Comparison of ENCODE assay signal across 1 cellular context in the genomic region with DNA sequence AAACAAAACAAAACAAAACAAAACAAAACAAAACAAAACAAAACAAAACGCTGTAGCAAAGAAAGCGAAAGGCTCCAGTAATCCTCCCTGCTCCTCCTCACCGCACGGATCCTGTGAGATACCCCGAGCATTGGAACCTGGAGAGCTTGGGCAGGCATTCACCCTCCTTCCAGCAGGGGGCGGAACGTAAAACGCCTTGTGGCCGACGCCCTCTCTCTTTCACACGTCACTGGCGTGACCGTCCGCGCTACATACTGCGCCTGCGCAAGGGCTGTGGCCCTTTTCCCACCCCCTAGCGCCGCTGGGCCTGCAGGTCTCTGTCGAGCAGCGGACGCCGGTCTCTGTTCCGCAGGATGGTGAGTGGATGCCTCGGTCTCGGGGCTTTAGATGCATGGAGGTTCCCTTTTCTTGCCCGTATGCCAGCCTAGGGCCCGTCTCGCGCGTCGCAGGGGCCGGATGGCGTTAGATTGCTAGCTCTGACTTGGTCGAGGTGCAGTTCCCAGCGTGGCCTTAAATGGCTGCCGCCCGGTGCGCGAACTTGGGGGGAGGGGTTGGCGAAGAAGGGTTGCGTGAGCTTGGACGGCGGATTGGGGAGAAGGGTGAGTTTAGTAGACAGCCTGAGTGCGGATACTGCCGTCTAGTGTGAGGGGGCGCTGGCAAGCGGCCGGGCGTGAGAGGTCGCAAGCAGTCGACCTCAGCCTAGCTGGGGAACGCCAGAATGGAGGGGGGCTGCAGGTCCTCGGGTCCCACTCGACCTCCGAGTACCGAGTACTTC.
TF ChIP-seq lines count a peak whose summit lies in the region.

A gene (plus strand): TSS at position 279 of the 775 bp plus-strand sequence. CDS start 75 bp downstream, at position 354.

TF ChIP-seq in WTC11, 78 proteins besides CTCF, POLR2A, EP300 and RAD21 (continued from another document and continues in another):
- TF ChIP-seq, protein P1, sequence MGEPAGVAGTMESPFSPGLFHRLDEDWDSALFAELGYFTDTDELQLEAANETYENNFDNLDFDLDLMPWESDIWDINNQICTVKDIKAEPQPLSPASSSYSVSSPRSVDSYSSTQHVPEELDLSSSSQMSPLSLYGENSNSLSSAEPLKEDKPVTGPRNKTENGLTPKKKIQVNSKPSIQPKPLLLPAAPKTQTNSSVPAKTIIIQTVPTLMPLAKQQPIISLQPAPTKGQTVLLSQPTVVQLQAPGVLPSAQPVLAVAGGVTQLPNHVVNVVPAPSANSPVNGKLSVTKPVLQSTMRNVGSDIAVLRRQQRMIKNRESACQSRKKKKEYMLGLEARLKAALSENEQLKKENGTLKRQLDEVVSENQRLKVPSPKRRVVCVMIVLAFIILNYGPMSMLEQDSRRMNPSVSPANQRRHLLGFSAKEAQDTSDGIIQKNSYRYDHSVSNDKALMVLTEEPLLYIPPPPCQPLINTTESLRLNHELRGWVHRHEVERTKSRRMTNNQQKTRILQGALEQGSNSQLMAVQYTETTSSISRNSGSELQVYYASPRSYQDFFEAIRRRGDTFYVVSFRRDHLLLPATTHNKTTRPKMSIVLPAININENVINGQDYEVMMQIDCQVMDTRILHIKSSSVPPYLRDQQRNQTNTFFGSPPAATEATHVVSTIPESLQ (CRISPR knock-in tag; IDR thresholded peaks at IDR 0.05) = no peak
- TF ChIP-seq, protein P2, sequence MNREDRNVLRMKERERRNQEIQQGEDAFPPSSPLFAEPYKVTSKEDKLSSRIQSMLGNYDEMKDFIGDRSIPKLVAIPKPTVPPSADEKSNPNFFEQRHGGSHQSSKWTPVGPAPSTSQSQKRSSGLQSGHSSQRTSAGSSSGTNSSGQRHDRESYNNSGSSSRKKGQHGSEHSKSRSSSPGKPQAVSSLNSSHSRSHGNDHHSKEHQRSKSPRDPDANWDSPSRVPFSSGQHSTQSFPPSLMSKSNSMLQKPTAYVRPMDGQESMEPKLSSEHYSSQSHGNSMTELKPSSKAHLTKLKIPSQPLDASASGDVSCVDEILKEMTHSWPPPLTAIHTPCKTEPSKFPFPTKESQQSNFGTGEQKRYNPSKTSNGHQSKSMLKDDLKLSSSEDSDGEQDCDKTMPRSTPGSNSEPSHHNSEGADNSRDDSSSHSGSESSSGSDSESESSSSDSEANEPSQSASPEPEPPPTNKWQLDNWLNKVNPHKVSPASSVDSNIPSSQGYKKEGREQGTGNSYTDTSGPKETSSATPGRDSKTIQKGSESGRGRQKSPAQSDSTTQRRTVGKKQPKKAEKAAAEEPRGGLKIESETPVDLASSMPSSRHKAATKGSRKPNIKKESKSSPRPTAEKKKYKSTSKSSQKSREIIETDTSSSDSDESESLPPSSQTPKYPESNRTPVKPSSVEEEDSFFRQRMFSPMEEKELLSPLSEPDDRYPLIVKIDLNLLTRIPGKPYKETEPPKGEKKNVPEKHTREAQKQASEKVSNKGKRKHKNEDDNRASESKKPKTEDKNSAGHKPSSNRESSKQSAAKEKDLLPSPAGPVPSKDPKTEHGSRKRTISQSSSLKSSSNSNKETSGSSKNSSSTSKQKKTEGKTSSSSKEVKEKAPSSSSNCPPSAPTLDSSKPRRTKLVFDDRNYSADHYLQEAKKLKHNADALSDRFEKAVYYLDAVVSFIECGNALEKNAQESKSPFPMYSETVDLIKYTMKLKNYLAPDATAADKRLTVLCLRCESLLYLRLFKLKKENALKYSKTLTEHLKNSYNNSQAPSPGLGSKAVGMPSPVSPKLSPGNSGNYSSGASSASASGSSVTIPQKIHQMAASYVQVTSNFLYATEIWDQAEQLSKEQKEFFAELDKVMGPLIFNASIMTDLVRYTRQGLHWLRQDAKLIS (CRISPR knock-in tag; IDR thresholded peaks at IDR 0.05; ENCODE audit: borderline replicate concordance) = peak; percentile 66; the same call in 1 of the 2 replicates
- TF ChIP-seq TEAD4 (CRISPR knock-in tag; IDR thresholded peaks at IDR 0.05) = 0 out of 2 replicates have a peak, but pooled peaks have one; percentile 47
- TF ChIP-seq, protein P3, sequence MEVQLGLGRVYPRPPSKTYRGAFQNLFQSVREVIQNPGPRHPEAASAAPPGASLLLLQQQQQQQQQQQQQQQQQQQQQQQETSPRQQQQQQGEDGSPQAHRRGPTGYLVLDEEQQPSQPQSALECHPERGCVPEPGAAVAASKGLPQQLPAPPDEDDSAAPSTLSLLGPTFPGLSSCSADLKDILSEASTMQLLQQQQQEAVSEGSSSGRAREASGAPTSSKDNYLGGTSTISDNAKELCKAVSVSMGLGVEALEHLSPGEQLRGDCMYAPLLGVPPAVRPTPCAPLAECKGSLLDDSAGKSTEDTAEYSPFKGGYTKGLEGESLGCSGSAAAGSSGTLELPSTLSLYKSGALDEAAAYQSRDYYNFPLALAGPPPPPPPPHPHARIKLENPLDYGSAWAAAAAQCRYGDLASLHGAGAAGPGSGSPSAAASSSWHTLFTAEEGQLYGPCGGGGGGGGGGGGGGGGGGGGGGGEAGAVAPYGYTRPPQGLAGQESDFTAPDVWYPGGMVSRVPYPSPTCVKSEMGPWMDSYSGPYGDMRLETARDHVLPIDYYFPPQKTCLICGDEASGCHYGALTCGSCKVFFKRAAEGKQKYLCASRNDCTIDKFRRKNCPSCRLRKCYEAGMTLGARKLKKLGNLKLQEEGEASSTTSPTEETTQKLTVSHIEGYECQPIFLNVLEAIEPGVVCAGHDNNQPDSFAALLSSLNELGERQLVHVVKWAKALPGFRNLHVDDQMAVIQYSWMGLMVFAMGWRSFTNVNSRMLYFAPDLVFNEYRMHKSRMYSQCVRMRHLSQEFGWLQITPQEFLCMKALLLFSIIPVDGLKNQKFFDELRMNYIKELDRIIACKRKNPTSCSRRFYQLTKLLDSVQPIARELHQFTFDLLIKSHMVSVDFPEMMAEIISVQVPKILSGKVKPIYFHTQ (CRISPR knock-in tag; IDR thresholded peaks at IDR 0.05) = peak; percentile 57; the same call in 1 of the 2 replicates
- TF ChIP-seq, protein P4, sequence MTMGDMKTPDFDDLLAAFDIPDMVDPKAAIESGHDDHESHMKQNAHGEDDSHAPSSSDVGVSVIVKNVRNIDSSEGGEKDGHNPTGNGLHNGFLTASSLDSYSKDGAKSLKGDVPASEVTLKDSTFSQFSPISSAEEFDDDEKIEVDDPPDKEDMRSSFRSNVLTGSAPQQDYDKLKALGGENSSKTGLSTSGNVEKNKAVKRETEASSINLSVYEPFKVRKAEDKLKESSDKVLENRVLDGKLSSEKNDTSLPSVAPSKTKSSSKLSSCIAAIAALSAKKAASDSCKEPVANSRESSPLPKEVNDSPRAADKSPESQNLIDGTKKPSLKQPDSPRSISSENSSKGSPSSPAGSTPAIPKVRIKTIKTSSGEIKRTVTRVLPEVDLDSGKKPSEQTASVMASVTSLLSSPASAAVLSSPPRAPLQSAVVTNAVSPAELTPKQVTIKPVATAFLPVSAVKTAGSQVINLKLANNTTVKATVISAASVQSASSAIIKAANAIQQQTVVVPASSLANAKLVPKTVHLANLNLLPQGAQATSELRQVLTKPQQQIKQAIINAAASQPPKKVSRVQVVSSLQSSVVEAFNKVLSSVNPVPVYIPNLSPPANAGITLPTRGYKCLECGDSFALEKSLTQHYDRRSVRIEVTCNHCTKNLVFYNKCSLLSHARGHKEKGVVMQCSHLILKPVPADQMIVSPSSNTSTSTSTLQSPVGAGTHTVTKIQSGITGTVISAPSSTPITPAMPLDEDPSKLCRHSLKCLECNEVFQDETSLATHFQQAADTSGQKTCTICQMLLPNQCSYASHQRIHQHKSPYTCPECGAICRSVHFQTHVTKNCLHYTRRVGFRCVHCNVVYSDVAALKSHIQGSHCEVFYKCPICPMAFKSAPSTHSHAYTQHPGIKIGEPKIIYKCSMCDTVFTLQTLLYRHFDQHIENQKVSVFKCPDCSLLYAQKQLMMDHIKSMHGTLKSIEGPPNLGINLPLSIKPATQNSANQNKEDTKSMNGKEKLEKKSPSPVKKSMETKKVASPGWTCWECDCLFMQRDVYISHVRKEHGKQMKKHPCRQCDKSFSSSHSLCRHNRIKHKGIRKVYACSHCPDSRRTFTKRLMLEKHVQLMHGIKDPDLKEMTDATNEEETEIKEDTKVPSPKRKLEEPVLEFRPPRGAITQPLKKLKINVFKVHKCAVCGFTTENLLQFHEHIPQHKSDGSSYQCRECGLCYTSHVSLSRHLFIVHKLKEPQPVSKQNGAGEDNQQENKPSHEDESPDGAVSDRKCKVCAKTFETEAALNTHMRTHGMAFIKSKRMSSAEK (CRISPR knock-in tag; IDR thresholded peaks at IDR 0.05; ENCODE audit: borderline replicate concordance) = peak; percentile 67; the same call in 1 of the 2 replicates
- 0 out of 2 replicates have a peak, but pooled peaks have one; percentile 50 for TF ChIP-seq ATF1 (CRISPR knock-in tag; IDR thresholded peaks at IDR 0.05)
- TF ChIP-seq, protein P5, sequence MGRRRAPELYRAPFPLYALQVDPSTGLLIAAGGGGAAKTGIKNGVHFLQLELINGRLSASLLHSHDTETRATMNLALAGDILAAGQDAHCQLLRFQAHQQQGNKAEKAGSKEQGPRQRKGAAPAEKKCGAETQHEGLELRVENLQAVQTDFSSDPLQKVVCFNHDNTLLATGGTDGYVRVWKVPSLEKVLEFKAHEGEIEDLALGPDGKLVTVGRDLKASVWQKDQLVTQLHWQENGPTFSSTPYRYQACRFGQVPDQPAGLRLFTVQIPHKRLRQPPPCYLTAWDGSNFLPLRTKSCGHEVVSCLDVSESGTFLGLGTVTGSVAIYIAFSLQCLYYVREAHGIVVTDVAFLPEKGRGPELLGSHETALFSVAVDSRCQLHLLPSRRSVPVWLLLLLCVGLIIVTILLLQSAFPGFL (CRISPR knock-in tag; IDR thresholded peaks at IDR 0.05; ENCODE audit: borderline replicate concordance) = no peak; the same call in 1 of the 2 replicates
- TF ChIP-seq CREB1 (CRISPR knock-in tag; IDR thresholded peaks at IDR 0.05) = peak; percentile 47; the same call in 1 of the 2 replicates
- TF ChIP-seq TCF7 (CRISPR knock-in tag; IDR thresholded peaks at IDR 0.05; ENCODE audit: low read depth) = no peak
- peak; percentile 78; the same call in 1 of the 2 replicates for TF ChIP-seq RELA (CRISPR knock-in tag; IDR thresholded peaks at IDR 0.05; ENCODE audit: borderline replicate concordance)
- no peak for TF ChIP-seq NR3C1 (CRISPR knock-in tag; conservative IDR thresholded peaks at IDR 0.05; ENCODE audit: low read depth)
- TF ChIP-seq OVOL2 (CRISPR knock-in tag; IDR thresholded peaks at IDR 0.05; ENCODE audit: borderline replicate concordance) = no peak
- no peak for TF ChIP-seq GTF2I (CRISPR knock-in tag; conservative IDR thresholded peaks at IDR 0.05)
- peak; percentile 89 for TF ChIP-seq SP1 (CRISPR knock-in tag; conservative IDR thresholded peaks at IDR 0.05)
- no peak; the same call in 1 of the 2 replicates for TF ChIP-seq ZNF232 (CRISPR knock-in tag; IDR thresholded peaks at IDR 0.05)
- TF ChIP-seq, protein P6, sequence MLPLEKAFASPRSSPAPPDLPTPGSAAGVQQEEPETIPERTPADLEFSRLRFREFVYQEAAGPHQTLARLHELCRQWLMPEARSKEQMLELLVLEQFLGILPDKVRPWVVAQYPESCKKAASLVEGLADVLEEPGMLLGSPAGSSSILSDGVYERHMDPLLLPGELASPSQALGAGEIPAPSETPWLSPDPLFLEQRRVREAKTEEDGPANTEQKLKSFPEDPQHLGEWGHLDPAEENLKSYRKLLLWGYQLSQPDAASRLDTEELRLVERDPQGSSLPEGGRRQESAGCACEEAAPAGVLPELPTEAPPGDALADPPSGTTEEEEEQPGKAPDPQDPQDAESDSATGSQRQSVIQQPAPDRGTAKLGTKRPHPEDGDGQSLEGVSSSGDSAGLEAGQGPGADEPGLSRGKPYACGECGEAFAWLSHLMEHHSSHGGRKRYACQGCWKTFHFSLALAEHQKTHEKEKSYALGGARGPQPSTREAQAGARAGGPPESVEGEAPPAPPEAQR (CRISPR knock-in tag; IDR thresholded peaks at IDR 0.05) = no peak
- TF ChIP-seq JAZF1 (CRISPR knock-in tag; IDR thresholded peaks at IDR 0.05) = no peak
- peak; percentile 56 for TF ChIP-seq NFE2L1 (CRISPR knock-in tag; IDR thresholded peaks at IDR 0.05)
- TF ChIP-seq, protein P7, sequence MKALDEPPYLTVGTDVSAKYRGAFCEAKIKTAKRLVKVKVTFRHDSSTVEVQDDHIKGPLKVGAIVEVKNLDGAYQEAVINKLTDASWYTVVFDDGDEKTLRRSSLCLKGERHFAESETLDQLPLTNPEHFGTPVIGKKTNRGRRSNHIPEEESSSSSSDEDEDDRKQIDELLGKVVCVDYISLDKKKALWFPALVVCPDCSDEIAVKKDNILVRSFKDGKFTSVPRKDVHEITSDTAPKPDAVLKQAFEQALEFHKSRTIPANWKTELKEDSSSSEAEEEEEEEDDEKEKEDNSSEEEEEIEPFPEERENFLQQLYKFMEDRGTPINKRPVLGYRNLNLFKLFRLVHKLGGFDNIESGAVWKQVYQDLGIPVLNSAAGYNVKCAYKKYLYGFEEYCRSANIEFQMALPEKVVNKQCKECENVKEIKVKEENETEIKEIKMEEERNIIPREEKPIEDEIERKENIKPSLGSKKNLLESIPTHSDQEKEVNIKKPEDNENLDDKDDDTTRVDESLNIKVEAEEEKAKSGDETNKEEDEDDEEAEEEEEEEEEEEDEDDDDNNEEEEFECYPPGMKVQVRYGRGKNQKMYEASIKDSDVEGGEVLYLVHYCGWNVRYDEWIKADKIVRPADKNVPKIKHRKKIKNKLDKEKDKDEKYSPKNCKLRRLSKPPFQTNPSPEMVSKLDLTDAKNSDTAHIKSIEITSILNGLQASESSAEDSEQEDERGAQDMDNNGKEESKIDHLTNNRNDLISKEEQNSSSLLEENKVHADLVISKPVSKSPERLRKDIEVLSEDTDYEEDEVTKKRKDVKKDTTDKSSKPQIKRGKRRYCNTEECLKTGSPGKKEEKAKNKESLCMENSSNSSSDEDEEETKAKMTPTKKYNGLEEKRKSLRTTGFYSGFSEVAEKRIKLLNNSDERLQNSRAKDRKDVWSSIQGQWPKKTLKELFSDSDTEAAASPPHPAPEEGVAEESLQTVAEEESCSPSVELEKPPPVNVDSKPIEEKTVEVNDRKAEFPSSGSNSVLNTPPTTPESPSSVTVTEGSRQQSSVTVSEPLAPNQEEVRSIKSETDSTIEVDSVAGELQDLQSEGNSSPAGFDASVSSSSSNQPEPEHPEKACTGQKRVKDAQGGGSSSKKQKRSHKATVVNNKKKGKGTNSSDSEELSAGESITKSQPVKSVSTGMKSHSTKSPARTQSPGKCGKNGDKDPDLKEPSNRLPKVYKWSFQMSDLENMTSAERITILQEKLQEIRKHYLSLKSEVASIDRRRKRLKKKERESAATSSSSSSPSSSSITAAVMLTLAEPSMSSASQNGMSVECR (CRISPR knock-in tag; IDR thresholded peaks at IDR 0.05; ENCODE audit: borderline replicate concordance) = peak; percentile 97
- TF ChIP-seq ZNF416 (CRISPR knock-in tag; IDR thresholded peaks at IDR 0.05) = peak; percentile 78; the same call in 1 of the 2 replicates
- TF ChIP-seq NFATC4 (CRISPR knock-in tag; IDR thresholded peaks at IDR 0.05) = peak; percentile 73
- TF ChIP-seq SOX15 (CRISPR knock-in tag; IDR thresholded peaks at IDR 0.05) = no peak
- TF ChIP-seq ZNF219 (CRISPR knock-in tag; IDR thresholded peaks at IDR 0.05; ENCODE audit: borderline replicate concordance) = peak; percentile 92
- no peak for TF ChIP-seq GRHL2 (CRISPR knock-in tag; IDR thresholded peaks at IDR 0.05; ENCODE audit: insufficient replicate concordance, severe bottlenecking)
- TF ChIP-seq, protein P8, sequence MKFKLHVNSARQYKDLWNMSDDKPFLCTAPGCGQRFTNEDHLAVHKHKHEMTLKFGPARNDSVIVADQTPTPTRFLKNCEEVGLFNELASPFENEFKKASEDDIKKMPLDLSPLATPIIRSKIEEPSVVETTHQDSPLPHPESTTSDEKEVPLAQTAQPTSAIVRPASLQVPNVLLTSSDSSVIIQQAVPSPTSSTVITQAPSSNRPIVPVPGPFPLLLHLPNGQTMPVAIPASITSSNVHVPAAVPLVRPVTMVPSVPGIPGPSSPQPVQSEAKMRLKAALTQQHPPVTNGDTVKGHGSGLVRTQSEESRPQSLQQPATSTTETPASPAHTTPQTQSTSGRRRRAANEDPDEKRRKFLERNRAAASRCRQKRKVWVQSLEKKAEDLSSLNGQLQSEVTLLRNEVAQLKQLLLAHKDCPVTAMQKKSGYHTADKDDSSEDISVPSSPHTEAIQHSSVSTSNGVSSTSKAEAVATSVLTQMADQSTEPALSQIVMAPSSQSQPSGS (CRISPR knock-in tag; IDR thresholded peaks at IDR 0.05; ENCODE audit: borderline replicate concordance, low read depth) = no peak
- peak; percentile 92; the same call in 1 of the 2 replicates for TF ChIP-seq KAT7 (CRISPR knock-in tag; IDR thresholded peaks at IDR 0.05; ENCODE audit: borderline replicate concordance)
- peak; percentile 80 for TF ChIP-seq SMAD3 (CRISPR knock-in tag; IDR thresholded peaks at IDR 0.05; ENCODE audit: borderline replicate concordance)
